In the genomic region with DNA sequence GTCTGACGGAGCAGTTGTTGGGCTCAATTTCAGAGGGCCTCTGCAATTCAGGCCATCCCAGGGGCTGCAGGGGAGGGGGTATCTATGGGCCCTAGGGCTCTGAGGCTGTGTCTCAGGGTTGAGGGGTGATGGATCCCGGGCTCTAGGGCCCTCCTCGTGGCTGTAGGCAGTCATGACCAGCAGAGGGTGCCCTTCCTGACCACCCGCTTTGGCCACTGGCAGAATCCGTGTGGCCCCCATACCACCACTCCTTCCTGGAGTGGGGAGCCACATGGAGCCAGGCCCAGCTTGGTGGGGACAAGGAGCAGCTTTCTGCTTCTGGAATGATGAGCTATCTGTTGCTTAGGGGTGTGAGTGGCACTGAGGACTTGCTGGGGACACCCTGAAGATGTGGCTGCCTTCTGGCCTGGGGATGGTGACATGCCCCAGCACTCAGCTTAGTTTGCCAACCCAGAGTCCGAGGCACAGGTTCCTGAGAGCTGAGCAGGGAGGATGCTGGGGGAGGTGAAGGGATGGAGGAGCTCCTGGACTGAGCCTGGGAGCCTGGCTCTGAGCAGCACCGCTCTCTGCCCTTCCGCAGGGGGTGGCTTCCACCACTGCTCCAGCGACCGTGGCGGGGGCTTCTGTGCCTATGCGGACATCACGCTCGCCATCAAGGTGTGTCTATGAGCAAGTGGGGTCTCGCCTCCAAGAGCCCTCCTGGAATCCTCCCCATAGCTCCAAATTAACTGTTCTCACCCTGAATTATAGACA, we compare ENCODE assay signal across 10 cellular contexts. TPM values are rescaled to one million over a fixed set of nuclear protein-coding genes. Genes with fewer than 3 reads are reported as not detected.
A peak's percentile ranks its signal among the peaks of the same experiment; 100 is the strongest.
DNase-seq lines count a peak whose midpoint lies in the region; ATAC-seq and TF ChIP-seq lines count a peak whose summit lies in the region.
"Had no signal": no experiment of that assay in that cellular context is flagged by ENCODE, and none has a peak within 500 bp of the region (broad histone marks: within the 10 kb centered on the region; RNA-seq: fewer than 3 reads in every experiment).

No MANE protein-coding gene starts in this region.

- peak; percentile 21 for DNase-seq in NCI-H82 (lab: John Stamatoyannopoulos, UW)
- DNase-seq in NCI-H82 treated with DMSO at 0.1 percent for 48 hours (lab: John Stamatoyannopoulos, UW; ENCODE audit: unreplicated experiment), result no peak
- no peak for DNase-seq in epithelial cell of proximal tubule (ENCODE audit: low read depth)
- DNase-seq in gastrocnemius medialis, result no peak
- no peak for DNase-seq in NCI-H2107 (lab: John Stamatoyannopoulos, UW)
- DNase-seq in NCI-H187 (lab: John Stamatoyannopoulos, UW), result no peak
- DNase-seq in activated CD4-positive, alpha-beta T cell treated with anti-CD3 and anti-CD28 coated beads for 1 hour, result no peak
- DNase-seq: T-cell had no signal

- H3K27me3 ChIP-seq in Loucy (ENCODE audit: insufficient read depth, low read length, poor library complexity, severe bottlenecking) (no peaks in the 10 kb centered on the region), gastrocnemius medialis (no peaks in the 10 kb centered on the region)

- TF ChIP-seq POLR2A in gastrocnemius medialis (IDR thresholded peaks at IDR 0.05), result no peak

- peak; percentile 74 for TF ChIP-seq CTCF in Loucy (conservative IDR thresholded peaks at IDR 0.05; ENCODE audit: low read length)
- peak; percentile 65 for TF ChIP-seq CTCF in epithelial cell of proximal tubule (conservative IDR thresholded peaks at IDR 0.05; ENCODE audit: low read depth, low read length)
- TF ChIP-seq CTCF in gastrocnemius medialis (IDR thresholded peaks at IDR 0.05 in 4 of 5, conservative IDR thresholded peaks at IDR 0.05 in 1 of 5), result peak in 3 of 5 experiments; percentile 31 to 51 (median 37)

- no peak overlapping the region for H3K9ac ChIP-seq in Loucy (ENCODE audit: low read depth, low read length, poor library complexity, severe bottlenecking)

- H3K36me3 ChIP-seq in Loucy (ENCODE audit: insufficient read depth, low read length) (no peaks in the 10 kb centered on the region), gastrocnemius medialis (no peaks in the 10 kb centered on the region)

- no peak overlapping the region for H3K4me3 ChIP-seq in Loucy (ENCODE audit: low read length, poor library complexity, severe bottlenecking)
- H3K4me3 ChIP-seq in epithelial cell of proximal tubule (ENCODE audit: low read depth, low read length), result no peak overlapping the region
- no peak overlapping the region for H3K4me3 ChIP-seq in gastrocnemius medialis

- intact Hi-C loops in gastrocnemius medialis (cut with DNase I; ENCODE audit: low total_unique reads), result no loop called here

- in situ Hi-C loops in gastrocnemius medialis (cut with MboI; ENCODE audit: low sequenced_read_pairs in 4 of 4), result no loop called here

- H3K4me2 ChIP-seq in Loucy (ENCODE audit: low read depth, low read length, poor library complexity, severe bottlenecking), result no peak overlapping the region

- H4K20me1 ChIP-seq in Loucy (ENCODE audit: insufficient read depth, low read length, poor library complexity, severe bottlenecking), result no peaks in the 10 kb centered on the region

- ATAC-seq in gastrocnemius medialis, result no peak
- ATAC-seq: T-cell had no signal

- no peaks in the 10 kb centered on the region for H3K79me2 ChIP-seq in Loucy (ENCODE audit: insufficient read depth, low read length)

- peaks cover 4% of the 10 kb centered on the region for H3K4me1 ChIP-seq in Loucy (ENCODE audit: insufficient read depth, low read length, poor library complexity, severe bottlenecking)
- peaks cover 14% of the 10 kb centered on the region in 2 donors for H3K4me1 ChIP-seq in gastrocnemius medialis

- H2AFZ ChIP-seq in Loucy (ENCODE audit: low read length), result no peak overlapping the region

- H3K9me2 ChIP-seq in Loucy (replicated peaks; ENCODE audit: low read depth, low read length), result no peaks in the 10 kb centered on the region

- H3K27ac ChIP-seq in gastrocnemius medialis, result no peak overlapping the region
- H3K27ac ChIP-seq: C4-2B had no signal

- H3K9me3 ChIP-seq in Loucy (ENCODE audit: insufficient read depth, low read depth, low read length), result no peaks in the 10 kb centered on the region
- H3K9me3 ChIP-seq in gastrocnemius medialis, result no peaks in the 10 kb centered on the region

- H3F3A ChIP-seq in Loucy (ENCODE audit: low read depth), result no peaks in the 10 kb centered on the region

RNA-seq across cellular contexts. Expression of gene HDAC11, which starts 20.2 kb away (rescaled TPM):
- 8.8 and 9.8 TPM in 2 replicates for total RNA-seq in epithelial cell of proximal tubule
- total RNA-seq in gastrocnemius medialis, result 10 to 100 TPM; 13.0 to 40.4 (median 15.8) TPM

RNA-seq across cellular contexts. Expression of gene FBLN2, which starts 48.6 kb away (rescaled TPM):
- 0.94 and 1.1 TPM in 2 replicates for total RNA-seq in epithelial cell of proximal tubule
- total RNA-seq in gastrocnemius medialis, result 10 to 100 TPM; 28.9 to 45.7 (median 34.0) TPM

Comparison
In these comparisons a context has a peak if more than half of its experiments do, and no peak if none do; other contexts are left out.
1. RNA of gene FBLN2, which starts 48.6 kb away (total RNA-seq): 28.9 to 45.7 TPM in gastrocnemius medialis; 0.94 to 1.1 TPM in epithelial cell of proximal tubule; every median in the first group is over 10 times any median in the second.
2. Peak in every context shown above with its lines, with median percentiles within 50 percentile points of each other: CTCF ChIP-seq.